Comparison of ENCODE assay signal across 22 cellular contexts in genomic region chr1:56432561-56432971, GRCh38.
DNase-seq lines count a peak whose midpoint lies in the region; ATAC-seq, FAIRE-seq and TF ChIP-seq lines count a peak whose summit lies in the region.
"Had no signal": no experiment of that assay in that cellular context is flagged by ENCODE, and none has a peak within 500 bp of the region (broad histone marks: within the 10 kb centered on the region; RNA-seq: fewer than 3 reads in every experiment).

No MANE protein-coding gene starts in this region.

- H3K27ac ChIP-seq in right lobe of liver, result peak overlapping the region; percentile 69 to 85 (median 79)
- H3K27ac ChIP-seq in stomach, result peak overlapping the region in 4 of 5 donors; percentile 33 to 75 (median 51)
- H3K27ac ChIP-seq: C4-2B, lower lobe of right lung, uterus had no signal

- FAIRE-seq in bronchial epithelial cell (lab: Jason Lieb, UNC), result peak; percentile 28
- FAIRE-seq: A204.1, GM12891 had no signal

- no peak overlapping the region for H3K4me3 Mint-ChIP-seq in activated naive CD8-positive, alpha-beta T cell treated with anti-CD3 and anti-CD28 coated beads, Interleukin-2, amount 50 U/mL, for 24 hours
- H3K4me3 Mint-ChIP-seq in activated naive CD8-positive, alpha-beta T cell treated with anti-CD3 and anti-CD28 coated beads for 36 hours, result no peak overlapping the region
- H3K4me3 Mint-ChIP-seq: central memory CD8-positive, alpha-beta T cell had no signal

- H3K4me1 ChIP-seq in right lobe of liver (peaks cover 0 to 22% (median 10%) of the 10 kb centered on the region in 4 donors), stomach (peaks cover 6 to 47% (median 31%) of the 10 kb centered on the region in 4 donors)
- H3K4me1 ChIP-seq: uterus had no signal

- 18% methylated on average over 2 of the region's 4 CpGs for WGBS in right lobe of liver (ENCODE audit: insufficient coverage, low coverage, low lambda C conversion rate, missing lambda C conversion rate)
- WGBS in stomach, 5 donors, result 25 to 57% (median 35%) methylated on average over 4 of the region's 4 CpGs

- TF ChIP-seq EP300 in stomach (IDR thresholded peaks at IDR 0.05), result no peak

- peak; percentile 24 for TF ChIP-seq POLR2A in right lobe of liver (IDR thresholded peaks at IDR 0.05)
- no peak for TF ChIP-seq POLR2A in stomach (IDR thresholded peaks at IDR 0.05)

- H3K36me3 Mint-ChIP-seq in activated naive CD8-positive, alpha-beta T cell treated with anti-CD3 and anti-CD28 coated beads, Interleukin-2, amount 50 U/mL, for 24 hours (ENCODE audit: low read depth), result no peaks in the 10 kb centered on the region
- H3K36me3 Mint-ChIP-seq in activated naive CD8-positive, alpha-beta T cell treated with anti-CD3 and anti-CD28 coated beads for 36 hours, result no peaks in the 10 kb centered on the region

- intact Hi-C loops in right lobe of liver (cut with DNase I) (no loop called here), stomach (cut with DNase I; ENCODE audit: low total_unique reads) (no loop called here)

- H3K4me3 ChIP-seq in bronchial epithelial cell (ENCODE audit: low read depth, low read length) (no peak overlapping the region), right lobe of liver (no peak overlapping the region), stomach (no peak overlapping the region)
- H3K4me3 ChIP-seq: lower lobe of right lung, skin epidermis, uterus had no signal

- peak overlapping the region; percentile 24 for H3K27ac Mint-ChIP-seq in activated naive CD8-positive, alpha-beta T cell treated with anti-CD3 and anti-CD28 coated beads, Interleukin-2, amount 50 U/mL, for 24 hours
- H3K27ac Mint-ChIP-seq in activated naive CD8-positive, alpha-beta T cell treated with anti-CD3 and anti-CD28 coated beads for 36 hours, result no peak overlapping the region

- no peaks in the 10 kb centered on the region for H3K9me3 Mint-ChIP-seq in activated naive CD8-positive, alpha-beta T cell treated with anti-CD3 and anti-CD28 coated beads, Interleukin-2, amount 50 U/mL, for 24 hours
- H3K9me3 Mint-ChIP-seq in activated naive CD8-positive, alpha-beta T cell treated with anti-CD3 and anti-CD28 coated beads for 36 hours, result no peaks in the 10 kb centered on the region

- no peak for DNase-seq in activated naive CD8-positive, alpha-beta T cell treated with anti-CD3 and anti-CD28 coated beads, Interleukin-2, amount 50 U/mL, for 24 hours
- no peak for DNase-seq in activated naive CD8-positive, alpha-beta T cell treated with anti-CD3 and anti-CD28 coated beads for 36 hours
- DNase-seq in bronchial epithelial cell (ENCODE audit: low read depth), result no peak
- DNase-seq in right lobe of liver, result peak; percentile 47 to 89 (median 86)
- peak; percentile 70 for DNase-seq in stomach
- DNase-seq in hypothalamus (lab: John Stamatoyannopoulos, UW), result no peak
- no peak for DNase-seq in NK-92 (lab: John Stamatoyannopoulos, UW; ENCODE audit: unreplicated experiment)
- DNase-seq in amniotic stem cell (lab: John Stamatoyannopoulos, UW), result no peak
- DNase-seq: activated CD4-positive, alpha-beta T cell treated with anti-CD3 and anti-CD28 coated beads, Interleukin-2, amount 50 U/mL, for 1 hour; activated CD8-positive, alpha-beta memory T cell treated with anti-CD3 and anti-CD28 coated beads, Interleukin-2, amount 50 U/mL, for 48 hours; activated effector memory CD4-positive, alpha-beta T cell treated with anti-CD3 and anti-CD28 coated beads, Interleukin-2, amount 50 U/mL, for 16 hours; effector memory CD4-positive, alpha-beta T cell; lower lobe of right lung; NCI-H1694 treated with DMSO at 0.1 percent for 48 hours; NCI-H345; stimulated activated CD4-positive, alpha-beta T cell treated with anti-CD3 and anti-CD28 coated beads, Interleukin-2, amount 100 ng/mL, for 48 hours; uterus had no signal

- no peak for TF ChIP-seq CTCF in bronchial epithelial cell (IDR thresholded peaks at IDR 0.05; ENCODE audit: insufficient read depth, low read length, severe bottlenecking)
- no peak for TF ChIP-seq CTCF in right lobe of liver (IDR thresholded peaks at IDR 0.05)
- TF ChIP-seq CTCF in stomach (IDR thresholded peaks at IDR 0.05), result no peak

- ATAC-seq in activated naive CD8-positive, alpha-beta T cell treated with anti-CD3 and anti-CD28 coated beads, Interleukin-2, amount 50 U/mL, for 24 hours, result no peak
- ATAC-seq in right lobe of liver, result peak; percentile 85 to 95 (median 92)
- ATAC-seq: lower lobe of right lung had no signal

- no peaks in the 10 kb centered on the region for H3K27me3 Mint-ChIP-seq in activated naive CD8-positive, alpha-beta T cell treated with anti-CD3 and anti-CD28 coated beads, Interleukin-2, amount 50 U/mL, for 24 hours
- H3K27me3 Mint-ChIP-seq in activated naive CD8-positive, alpha-beta T cell treated with anti-CD3 and anti-CD28 coated beads for 36 hours, result no peaks in the 10 kb centered on the region
- H3K27me3 Mint-ChIP-seq: central memory CD8-positive, alpha-beta T cell had no signal

- no peaks in the 10 kb centered on the region for H3K36me3 ChIP-seq in bronchial epithelial cell (ENCODE audit: control insufficient read depth, insufficient read depth, low read length)
- H3K36me3 ChIP-seq in right lobe of liver, result no peaks in the 10 kb centered on the region
- no peaks in the 10 kb centered on the region for H3K36me3 ChIP-seq in stomach
- H3K36me3 ChIP-seq: lower lobe of right lung, uterus had no signal

- H3K9me3 ChIP-seq in right lobe of liver, result no peaks in the 10 kb centered on the region
- H3K9me3 ChIP-seq in stomach, result no peaks in the 10 kb centered on the region
- H3K9me3 ChIP-seq: lower lobe of right lung, uterus had no signal

- H3K4me1 Mint-ChIP-seq in activated naive CD8-positive, alpha-beta T cell treated with anti-CD3 and anti-CD28 coated beads, Interleukin-2, amount 50 U/mL, for 24 hours, result peaks cover 14% of the 10 kb centered on the region
- no peaks in the 10 kb centered on the region for H3K4me1 Mint-ChIP-seq in activated naive CD8-positive, alpha-beta T cell treated with anti-CD3 and anti-CD28 coated beads for 36 hours
- H3K4me1 Mint-ChIP-seq: central memory CD8-positive, alpha-beta T cell had no signal

- H3K27me3 ChIP-seq in bronchial epithelial cell (ENCODE audit: control insufficient read depth, insufficient read depth, low read length) (no peaks in the 10 kb centered on the region), right lobe of liver (no peaks in the 10 kb centered on the region), stomach (no peaks in the 10 kb centered on the region)
- H3K27me3 ChIP-seq: uterus had no signal

Comparison
In these comparisons a context has a peak if more than half of its experiments do, and no peak if none do; other contexts are left out.
1. DNase-seq: peak in right lobe of liver (3 of 3) and stomach (single experiment); none in activated naive CD8-positive, alpha-beta T cell treated with anti-CD3 and anti-CD28 coated beads, Interleukin-2, amount 50 U/mL, for 24 hours (single experiment), activated naive CD8-positive, alpha-beta T cell treated with anti-CD3 and anti-CD28 coated beads for 36 hours (single experiment), bronchial epithelial cell (single experiment), hypothalamus (0 of 51), NK-92 (single experiment) and amniotic stem cell (single experiment).